Comparison of ENCODE assay signal across 1 cellular context in genomic region chr14:102481791-102482238, GRCh38.
TF ChIP-seq lines count a peak whose summit lies in the region.

No MANE protein-coding gene starts in this region.

TF ChIP-seq in HepG2, 621 proteins besides CTCF, POLR2A, EP300 and RAD21 (continued from another document and continues in another):
- TF ChIP-seq, protein P1, sequence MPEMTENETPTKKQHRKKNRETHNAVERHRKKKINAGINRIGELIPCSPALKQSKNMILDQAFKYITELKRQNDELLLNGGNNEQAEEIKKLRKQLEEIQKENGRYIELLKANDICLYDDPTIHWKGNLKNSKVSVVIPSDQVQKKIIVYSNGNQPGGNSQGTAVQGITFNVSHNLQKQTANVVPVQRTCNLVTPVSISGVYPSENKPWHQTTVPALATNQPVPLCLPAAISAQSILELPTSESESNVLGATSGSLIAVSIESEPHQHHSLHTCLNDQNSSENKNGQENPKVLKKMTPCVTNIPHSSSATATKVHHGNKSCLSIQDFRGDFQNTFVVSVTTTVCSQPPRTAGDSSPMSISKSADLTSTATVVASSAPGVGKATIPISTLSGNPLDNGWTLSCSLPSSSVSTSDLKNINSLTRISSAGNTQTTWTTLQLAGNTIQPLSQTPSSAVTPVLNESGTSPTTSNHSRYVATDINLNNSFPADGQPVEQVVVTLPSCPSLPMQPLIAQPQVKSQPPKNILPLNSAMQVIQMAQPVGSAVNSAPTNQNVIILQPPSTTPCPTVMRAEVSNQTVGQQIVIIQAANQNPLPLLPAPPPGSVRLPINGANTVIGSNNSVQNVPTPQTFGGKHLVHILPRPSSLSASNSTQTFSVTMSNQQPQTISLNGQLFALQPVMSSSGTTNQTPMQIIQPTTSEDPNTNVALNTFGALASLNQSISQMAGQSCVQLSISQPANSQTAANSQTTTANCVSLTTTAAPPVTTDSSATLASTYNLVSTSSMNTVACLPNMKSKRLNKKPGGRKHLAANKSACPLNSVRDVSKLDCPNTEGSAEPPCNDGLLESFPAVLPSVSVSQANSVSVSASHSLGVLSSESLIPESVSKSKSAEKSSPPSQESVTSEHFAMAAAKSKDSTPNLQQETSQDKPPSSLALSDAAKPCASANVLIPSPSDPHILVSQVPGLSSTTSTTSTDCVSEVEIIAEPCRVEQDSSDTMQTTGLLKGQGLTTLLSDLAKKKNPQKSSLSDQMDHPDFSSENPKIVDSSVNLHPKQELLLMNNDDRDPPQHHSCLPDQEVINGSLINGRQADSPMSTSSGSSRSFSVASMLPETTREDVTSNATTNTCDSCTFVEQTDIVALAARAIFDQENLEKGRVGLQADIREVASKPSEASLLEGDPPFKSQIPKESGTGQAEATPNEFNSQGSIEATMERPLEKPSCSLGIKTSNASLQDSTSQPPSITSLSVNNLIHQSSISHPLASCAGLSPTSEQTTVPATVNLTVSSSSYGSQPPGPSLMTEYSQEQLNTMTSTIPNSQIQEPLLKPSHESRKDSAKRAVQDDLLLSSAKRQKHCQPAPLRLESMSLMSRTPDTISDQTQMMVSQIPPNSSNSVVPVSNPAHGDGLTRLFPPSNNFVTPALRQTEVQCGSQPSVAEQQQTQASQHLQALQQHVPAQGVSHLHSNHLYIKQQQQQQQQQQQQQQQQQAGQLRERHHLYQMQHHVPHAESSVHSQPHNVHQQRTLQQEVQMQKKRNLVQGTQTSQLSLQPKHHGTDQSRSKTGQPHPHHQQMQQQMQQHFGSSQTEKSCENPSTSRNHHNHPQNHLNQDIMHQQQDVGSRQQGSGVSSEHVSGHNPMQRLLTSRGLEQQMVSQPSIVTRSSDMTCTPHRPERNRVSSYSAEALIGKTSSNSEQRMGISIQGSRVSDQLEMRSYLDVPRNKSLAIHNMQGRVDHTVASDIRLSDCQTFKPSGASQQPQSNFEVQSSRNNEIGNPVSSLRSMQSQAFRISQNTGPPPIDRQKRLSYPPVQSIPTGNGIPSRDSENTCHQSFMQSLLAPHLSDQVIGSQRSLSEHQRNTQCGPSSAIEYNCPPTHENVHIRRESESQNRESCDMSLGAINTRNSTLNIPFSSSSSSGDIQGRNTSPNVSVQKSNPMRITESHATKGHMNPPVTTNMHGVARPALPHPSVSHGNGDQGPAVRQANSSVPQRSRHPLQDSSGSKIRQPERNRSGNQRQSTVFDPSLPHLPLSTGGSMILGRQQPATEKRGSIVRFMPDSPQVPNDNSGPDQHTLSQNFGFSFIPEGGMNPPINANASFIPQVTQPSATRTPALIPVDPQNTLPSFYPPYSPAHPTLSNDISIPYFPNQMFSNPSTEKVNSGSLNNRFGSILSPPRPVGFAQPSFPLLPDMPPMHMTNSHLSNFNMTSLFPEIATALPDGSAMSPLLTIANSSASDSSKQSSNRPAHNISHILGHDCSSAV (CRISPR knock-in tag; IDR thresholded peaks at IDR 0.05; ENCODE audit: borderline replicate concordance) = no peak
- no peak for TF ChIP-seq ZNF761 (CRISPR knock-in tag; conservative IDR thresholded peaks at IDR 0.05)
- TF ChIP-seq GTF2F1 (IDR thresholded peaks at IDR 0.05; ENCODE audit: low read length) = no peak
- TF ChIP-seq ZNF83 (CRISPR knock-in tag; IDR thresholded peaks at IDR 0.05; ENCODE audit: borderline replicate concordance) = no peak
- TF ChIP-seq SYNCRIP (IDR thresholded peaks at IDR 0.05; ENCODE audit: insufficient read depth, low read depth, low read length) = no peak
- TF ChIP-seq SOX5 (CRISPR knock-in tag; IDR thresholded peaks at IDR 0.05; ENCODE audit: borderline replicate concordance) = peak; percentile 93
- TF ChIP-seq, protein P2, sequence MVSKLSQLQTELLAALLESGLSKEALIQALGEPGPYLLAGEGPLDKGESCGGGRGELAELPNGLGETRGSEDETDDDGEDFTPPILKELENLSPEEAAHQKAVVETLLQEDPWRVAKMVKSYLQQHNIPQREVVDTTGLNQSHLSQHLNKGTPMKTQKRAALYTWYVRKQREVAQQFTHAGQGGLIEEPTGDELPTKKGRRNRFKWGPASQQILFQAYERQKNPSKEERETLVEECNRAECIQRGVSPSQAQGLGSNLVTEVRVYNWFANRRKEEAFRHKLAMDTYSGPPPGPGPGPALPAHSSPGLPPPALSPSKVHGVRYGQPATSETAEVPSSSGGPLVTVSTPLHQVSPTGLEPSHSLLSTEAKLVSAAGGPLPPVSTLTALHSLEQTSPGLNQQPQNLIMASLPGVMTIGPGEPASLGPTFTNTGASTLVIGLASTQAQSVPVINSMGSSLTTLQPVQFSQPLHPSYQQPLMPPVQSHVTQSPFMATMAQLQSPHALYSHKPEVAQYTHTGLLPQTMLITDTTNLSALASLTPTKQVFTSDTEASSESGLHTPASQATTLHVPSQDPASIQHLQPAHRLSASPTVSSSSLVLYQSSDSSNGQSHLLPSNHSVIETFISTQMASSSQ (IDR thresholded peaks at IDR 0.05; ENCODE audit: low read depth) = no peak
- TF ChIP-seq, protein P2 (CRISPR knock-in tag; IDR thresholded peaks at IDR 0.05; ENCODE audit: borderline replicate concordance) = no peak
- TF ChIP-seq ETV5 (CRISPR knock-in tag; IDR thresholded peaks at IDR 0.05; ENCODE audit: borderline replicate concordance) = no peak; the same call in 1 of the 2 replicates
- no peak for TF ChIP-seq E2F2 (CRISPR knock-in tag; IDR thresholded peaks at IDR 0.05; ENCODE audit: borderline replicate concordance)
- TF ChIP-seq ZNF652 (CRISPR knock-in tag; IDR thresholded peaks at IDR 0.05; ENCODE audit: borderline replicate concordance, low read depth) = no peak
- no peak for TF ChIP-seq FOXA1 (IDR thresholded peaks at IDR 0.05)
- TF ChIP-seq FOXA1 (CRISPR knock-in tag; IDR thresholded peaks at IDR 0.05) = peak; percentile 72
- TF ChIP-seq, protein P3, sequence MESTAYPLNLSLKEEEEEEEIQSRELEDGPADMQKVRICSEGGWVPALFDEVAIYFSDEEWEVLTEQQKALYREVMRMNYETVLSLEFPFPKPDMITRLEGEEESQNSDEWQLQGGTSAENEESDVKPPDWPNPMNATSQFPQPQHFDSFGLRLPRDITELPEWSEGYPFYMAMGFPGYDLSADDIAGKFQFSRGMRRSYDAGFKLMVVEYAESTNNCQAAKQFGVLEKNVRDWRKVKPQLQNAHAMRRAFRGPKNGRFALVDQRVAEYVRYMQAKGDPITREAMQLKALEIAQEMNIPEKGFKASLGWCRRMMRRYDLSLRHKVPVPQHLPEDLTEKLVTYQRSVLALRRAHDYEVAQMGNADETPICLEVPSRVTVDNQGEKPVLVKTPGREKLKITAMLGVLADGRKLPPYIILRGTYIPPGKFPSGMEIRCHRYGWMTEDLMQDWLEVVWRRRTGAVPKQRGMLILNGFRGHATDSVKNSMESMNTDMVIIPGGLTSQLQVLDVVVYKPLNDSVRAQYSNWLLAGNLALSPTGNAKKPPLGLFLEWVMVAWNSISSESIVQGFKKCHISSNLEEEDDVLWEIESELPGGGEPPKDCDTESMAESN (CRISPR knock-in tag; conservative IDR thresholded peaks at IDR 0.05) = no peak
- TF ChIP-seq, protein P4, sequence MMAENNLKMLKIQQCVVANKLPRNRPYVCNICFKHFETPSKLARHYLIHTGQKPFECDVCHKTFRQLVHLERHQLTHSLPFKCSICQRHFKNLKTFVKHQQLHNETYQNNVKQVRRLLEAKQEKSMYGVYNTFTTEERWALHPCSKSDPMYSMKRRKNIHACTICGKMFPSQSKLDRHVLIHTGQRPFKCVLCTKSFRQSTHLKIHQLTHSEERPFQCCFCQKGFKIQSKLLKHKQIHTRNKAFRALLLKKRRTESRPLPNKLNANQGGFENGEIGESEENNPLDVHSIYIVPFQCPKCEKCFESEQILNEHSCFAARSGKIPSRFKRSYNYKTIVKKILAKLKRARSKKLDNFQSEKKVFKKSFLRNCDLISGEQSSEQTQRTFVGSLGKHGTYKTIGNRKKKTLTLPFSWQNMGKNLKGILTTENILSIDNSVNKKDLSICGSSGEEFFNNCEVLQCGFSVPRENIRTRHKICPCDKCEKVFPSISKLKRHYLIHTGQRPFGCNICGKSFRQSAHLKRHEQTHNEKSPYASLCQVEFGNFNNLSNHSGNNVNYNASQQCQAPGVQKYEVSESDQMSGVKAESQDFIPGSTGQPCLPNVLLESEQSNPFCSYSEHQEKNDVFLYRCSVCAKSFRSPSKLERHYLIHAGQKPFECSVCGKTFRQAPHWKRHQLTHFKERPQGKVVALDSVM (CRISPR knock-in tag; IDR thresholded peaks at IDR 0.05) = peak; percentile 89
- no peak for TF ChIP-seq ZSCAN29 (CRISPR knock-in tag; conservative IDR thresholded peaks at IDR 0.05)
- TF ChIP-seq, protein P5, sequence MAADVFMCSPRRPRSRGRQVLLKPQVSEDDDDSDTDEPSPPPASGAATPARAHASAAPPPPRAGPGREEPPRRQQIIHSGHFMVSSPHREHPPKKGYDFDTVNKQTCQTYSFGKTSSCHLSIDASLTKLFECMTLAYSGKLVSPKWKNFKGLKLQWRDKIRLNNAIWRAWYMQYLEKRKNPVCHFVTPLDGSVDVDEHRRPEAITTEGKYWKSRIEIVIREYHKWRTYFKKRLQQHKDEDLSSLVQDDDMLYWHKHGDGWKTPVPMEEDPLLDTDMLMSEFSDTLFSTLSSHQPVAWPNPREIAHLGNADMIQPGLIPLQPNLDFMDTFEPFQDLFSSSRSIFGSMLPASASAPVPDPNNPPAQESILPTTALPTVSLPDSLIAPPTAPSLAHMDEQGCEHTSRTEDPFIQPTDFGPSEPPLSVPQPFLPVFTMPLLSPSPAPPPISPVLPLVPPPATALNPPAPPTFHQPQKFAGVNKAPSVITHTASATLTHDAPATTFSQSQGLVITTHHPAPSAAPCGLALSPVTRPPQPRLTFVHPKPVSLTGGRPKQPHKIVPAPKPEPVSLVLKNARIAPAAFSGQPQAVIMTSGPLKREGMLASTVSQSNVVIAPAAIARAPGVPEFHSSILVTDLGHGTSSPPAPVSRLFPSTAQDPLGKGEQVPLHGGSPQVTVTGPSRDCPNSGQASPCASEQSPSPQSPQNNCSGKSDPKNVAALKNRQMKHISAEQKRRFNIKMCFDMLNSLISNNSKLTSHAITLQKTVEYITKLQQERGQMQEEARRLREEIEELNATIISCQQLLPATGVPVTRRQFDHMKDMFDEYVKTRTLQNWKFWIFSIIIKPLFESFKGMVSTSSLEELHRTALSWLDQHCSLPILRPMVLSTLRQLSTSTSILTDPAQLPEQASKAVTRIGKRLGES (CRISPR knock-in tag; IDR thresholded peaks at IDR 0.05; ENCODE audit: borderline replicate concordance) = no peak
- TF ChIP-seq ZSCAN31 (CRISPR knock-in tag; IDR thresholded peaks at IDR 0.05; ENCODE audit: low read depth) = no peak
- no peak for TF ChIP-seq HES4 (CRISPR knock-in tag; IDR thresholded peaks at IDR 0.05; ENCODE audit: borderline replicate concordance)
- no peak for TF ChIP-seq CBX2 (IDR thresholded peaks at IDR 0.05; ENCODE audit: low read depth, low read length)
- TF ChIP-seq CBX2 (CRISPR knock-in tag; IDR thresholded peaks at IDR 0.05; ENCODE audit: low read depth) = no peak
- no peak; the same call in 1 of the 2 replicates for TF ChIP-seq ZNF792 (CRISPR knock-in tag; IDR thresholded peaks at IDR 0.05)
- no peak for TF ChIP-seq TERF1 (CRISPR knock-in tag; IDR thresholded peaks at IDR 0.05)
- TF ChIP-seq ZNF143 (CRISPR knock-in tag; IDR thresholded peaks at IDR 0.05) = no peak
- no peak for TF ChIP-seq PAF1 (CRISPR knock-in tag; IDR thresholded peaks at IDR 0.05)
- TF ChIP-seq MXD4 (CRISPR knock-in tag; IDR thresholded peaks at IDR 0.05) = no peak
- TF ChIP-seq, protein P6, sequence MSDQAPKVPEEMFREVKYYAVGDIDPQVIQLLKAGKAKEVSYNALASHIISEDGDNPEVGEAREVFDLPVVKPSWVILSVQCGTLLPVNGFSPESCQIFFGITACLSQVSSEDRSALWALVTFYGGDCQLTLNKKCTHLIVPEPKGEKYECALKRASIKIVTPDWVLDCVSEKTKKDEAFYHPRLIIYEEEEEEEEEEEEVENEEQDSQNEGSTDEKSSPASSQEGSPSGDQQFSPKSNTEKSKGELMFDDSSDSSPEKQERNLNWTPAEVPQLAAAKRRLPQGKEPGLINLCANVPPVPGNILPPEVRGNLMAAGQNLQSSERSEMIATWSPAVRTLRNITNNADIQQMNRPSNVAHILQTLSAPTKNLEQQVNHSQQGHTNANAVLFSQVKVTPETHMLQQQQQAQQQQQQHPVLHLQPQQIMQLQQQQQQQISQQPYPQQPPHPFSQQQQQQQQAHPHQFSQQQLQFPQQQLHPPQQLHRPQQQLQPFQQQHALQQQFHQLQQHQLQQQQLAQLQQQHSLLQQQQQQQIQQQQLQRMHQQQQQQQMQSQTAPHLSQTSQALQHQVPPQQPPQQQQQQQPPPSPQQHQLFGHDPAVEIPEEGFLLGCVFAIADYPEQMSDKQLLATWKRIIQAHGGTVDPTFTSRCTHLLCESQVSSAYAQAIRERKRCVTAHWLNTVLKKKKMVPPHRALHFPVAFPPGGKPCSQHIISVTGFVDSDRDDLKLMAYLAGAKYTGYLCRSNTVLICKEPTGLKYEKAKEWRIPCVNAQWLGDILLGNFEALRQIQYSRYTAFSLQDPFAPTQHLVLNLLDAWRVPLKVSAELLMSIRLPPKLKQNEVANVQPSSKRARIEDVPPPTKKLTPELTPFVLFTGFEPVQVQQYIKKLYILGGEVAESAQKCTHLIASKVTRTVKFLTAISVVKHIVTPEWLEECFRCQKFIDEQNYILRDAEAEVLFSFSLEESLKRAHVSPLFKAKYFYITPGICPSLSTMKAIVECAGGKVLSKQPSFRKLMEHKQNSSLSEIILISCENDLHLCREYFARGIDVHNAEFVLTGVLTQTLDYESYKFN (CRISPR knock-in tag; conservative IDR thresholded peaks at IDR 0.05) = peak; percentile 41; the same call in 1 of the 2 replicates
- TF ChIP-seq TCF7L2 (IDR thresholded peaks at IDR 0.05; ENCODE audit: low read depth, low read length) = no peak
- no peak for TF ChIP-seq NR1H2 (CRISPR knock-in tag; IDR thresholded peaks at IDR 0.05; ENCODE audit: borderline replicate concordance, low read depth)
- TF ChIP-seq ZNF850 (CRISPR knock-in tag; conservative IDR thresholded peaks at IDR 0.05) = no peak
